ENCODE assay signal across 9 cellular contexts in genomic region chr1:28579374-28579773, GRCh38. TPM values are rescaled to one million over a fixed set of nuclear protein-coding genes. Genes with fewer than 3 reads are reported as not detected.
DNase-seq lines count a peak whose midpoint lies in the region; TF ChIP-seq lines count a peak whose summit lies in the region.
"Had no signal": no experiment of that assay in that cellular context is flagged by ENCODE, and none has a peak within 500 bp of the region (broad histone marks: within the 10 kb centered on the region; RNA-seq: fewer than 3 reads in every experiment).

No MANE protein-coding gene starts in this region.

- H3K36me3 ChIP-seq in stomach smooth muscle (ENCODE audit: control insufficient read depth in 2 of 2, insufficient read depth in 2 of 2, low read length in 2 of 2): peaks cover 32 to 38% of the 10 kb centered on the region in 2 donors

- H3K27ac ChIP-seq in VCaP (peak overlapping the region; percentile 85; the same call in 1 of the 2 replicates), stomach smooth muscle (ENCODE audit: low read length) (no peak overlapping the region)

- no peaks in the 10 kb centered on the region for H3K9me3 ChIP-seq in stomach smooth muscle (ENCODE audit: control insufficient read depth in 2 of 2, low read length in 2 of 2)

- POLR2A ChIA-PET in activated CD4-positive, alpha-beta T cell treated with anti-CD3 and anti-CD28 coated beads, Interleukin-2, amount 10 ng/mL, durations not matched to agents 7 days and 5 days (lab: Charles Lee): interaction anchor here (0.7 to 0.8 kb wide), 2 partner anchors 13 to 61 kb away, joined by 4 read pairs; no protein-coding TSS in a partner anchor

- peaks cover 35% of the 10 kb centered on the region for H3K4me1 Mint-ChIP-seq in activated CD4-positive, alpha-beta T cell treated with anti-CD3 and anti-CD28 coated beads, Interleukin-2, amount 10 ng/mL, durations not matched to agents 7 days and 5 days

- DNase-seq in activated CD4-positive, alpha-beta T cell treated with anti-CD3 and anti-CD28 coated beads, Interleukin-2, amount 10 ng/mL, durations not matched to agents 7 days and 5 days: no peak
- no peak for DNase-seq in activated CD4-positive, alpha-beta T cell treated with anti-CD3 and anti-CD28 coated beads for 1 hour
- no peak for DNase-seq in fibroblast of the aortic adventitia (ENCODE audit: low read depth)
- no peak for DNase-seq in DMS53 (lab: John Stamatoyannopoulos, UW)
- no peak for DNase-seq in 8988T
- DNase-seq in putamen (ENCODE audit: low spot score): no peak
- DNase-seq: aorta had no signal

- CTCF ChIA-PET in activated CD4-positive, alpha-beta T cell treated with anti-CD3 and anti-CD28 coated beads, Interleukin-2, amount 10 ng/mL, durations not matched to agents 7 days and 5 days (lab: Charles Lee): interaction anchor here (0.6 to 2.2 kb wide), 8 partner anchors 10 to 277 kb away, joined by 3 to 8 read pairs (median 5); partner anchors contain the start of genes TRNAU1AP and YTHDF2

- H3K4me3 ChIP-seq in fibroblast of the aortic adventitia (ENCODE audit: low read depth, low read length) (peak overlapping the region; percentile 73), stomach smooth muscle (ENCODE audit: low read length in 2 of 2) (no peak overlapping the region)

- H3K27me3 Mint-ChIP-seq in activated CD4-positive, alpha-beta T cell treated with anti-CD3 and anti-CD28 coated beads, Interleukin-2, amount 10 ng/mL, durations not matched to agents 7 days and 5 days: no peaks in the 10 kb centered on the region

- no peaks in the 10 kb centered on the region for H3K9me3 Mint-ChIP-seq in activated CD4-positive, alpha-beta T cell treated with anti-CD3 and anti-CD28 coated beads, Interleukin-2, amount 10 ng/mL, durations not matched to agents 7 days and 5 days

- no peak for TF ChIP-seq CTCF in VCaP (conservative IDR thresholded peaks at IDR 0.05)
- TF ChIP-seq CTCF in fibroblast of the aortic adventitia (IDR thresholded peaks at IDR 0.05; ENCODE audit: insufficient read depth, low read length): no peak

- H3K36me3 Mint-ChIP-seq in activated CD4-positive, alpha-beta T cell treated with anti-CD3 and anti-CD28 coated beads, Interleukin-2, amount 10 ng/mL, durations not matched to agents 7 days and 5 days (ENCODE audit: low read depth): peaks cover 50% of the 10 kb centered on the region

- H3K9ac ChIP-seq in stomach smooth muscle (ENCODE audit: low read length in 2 of 2): peak overlapping the region; percentile 48 to 58

- H3K4me1 ChIP-seq in stomach smooth muscle (ENCODE audit: control insufficient read depth, insufficient read depth, low read length): peaks cover 22% of the 10 kb centered on the region

- H3K27me3 ChIP-seq in stomach smooth muscle (ENCODE audit: control insufficient read depth in 1 of 2, insufficient read depth in 2 of 2, low read length in 2 of 2): no peaks in the 10 kb centered on the region

- H3K27ac Mint-ChIP-seq in activated CD4-positive, alpha-beta T cell treated with anti-CD3 and anti-CD28 coated beads, Interleukin-2, amount 10 ng/mL, durations not matched to agents 7 days and 5 days: peak overlapping the region; percentile 93

- peak overlapping the region; percentile 84 for H3K4me3 Mint-ChIP-seq in activated CD4-positive, alpha-beta T cell treated with anti-CD3 and anti-CD28 coated beads, Interleukin-2, amount 10 ng/mL, durations not matched to agents 7 days and 5 days

RNA-seq across cellular contexts. Expression of gene RAB42, which starts 12.7 kb away (rescaled TPM):
- total RNA-seq in activated CD4-positive, alpha-beta T cell treated with anti-CD3 and anti-CD28 coated beads, Interleukin-2, amount 10 ng/mL, durations not matched to agents 7 days and 5 days: not detected
- total RNA-seq in fibroblast of the aortic adventitia (ENCODE audit: low replicate concordance): 1.6 and 3.4 TPM in 2 replicates

RNA-seq across cellular contexts. Expression of gene TRNAU1AP, which starts 26.5 kb away (rescaled TPM):
- 10 to 100 TPM; 69.3 to 70.6 TPM for total RNA-seq in activated CD4-positive, alpha-beta T cell treated with anti-CD3 and anti-CD28 coated beads, Interleukin-2, amount 10 ng/mL, durations not matched to agents 7 days and 5 days
- 18.8 and 29.7 TPM in 2 replicates for total RNA-seq in fibroblast of the aortic adventitia (ENCODE audit: low replicate concordance)
